ENCODE assay signal across 1 cellular context in the genomic region with DNA sequence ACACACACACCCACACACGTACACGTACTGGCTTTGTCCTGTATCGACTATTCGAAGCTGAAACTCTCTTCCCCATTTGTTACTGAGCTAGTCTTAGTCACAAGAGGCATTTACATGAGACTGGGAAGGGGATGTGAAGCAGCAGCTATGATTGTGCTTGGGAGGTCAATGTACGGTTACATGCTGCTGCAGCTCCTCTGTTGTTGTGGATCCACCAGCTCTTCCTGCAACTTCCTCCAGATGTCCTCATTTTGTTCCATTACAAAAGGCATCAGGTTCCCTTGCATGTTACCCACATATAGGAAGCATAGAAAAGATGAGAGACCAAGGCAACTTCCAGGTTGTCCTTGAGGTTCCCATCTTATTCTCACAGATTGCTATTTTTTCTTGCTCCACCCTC.
TF ChIP-seq lines count a peak whose summit lies in the region.

No MANE protein-coding gene starts in this region.

TF ChIP-seq in HCT116, 20 proteins besides CTCF, POLR2A, EP300 and RAD21:
- TF ChIP-seq EZH2 (IDR thresholded peaks at IDR 0.05) (no peak), FOSL1 (IDR thresholded peaks at IDR 0.05; ENCODE audit: low read depth) (no peak), SRF (IDR thresholded peaks at IDR 0.05; ENCODE audit: low read depth) (no peak), EZH2phosphoT487 (IDR thresholded peaks at IDR 0.05; ENCODE audit: borderline replicate concordance) (no peak), POLR2AphosphoS5 (IDR thresholded peaks at IDR 0.05; ENCODE audit: low read depth, low read length) (no peak)
- TF ChIP-seq, protein P1, sequence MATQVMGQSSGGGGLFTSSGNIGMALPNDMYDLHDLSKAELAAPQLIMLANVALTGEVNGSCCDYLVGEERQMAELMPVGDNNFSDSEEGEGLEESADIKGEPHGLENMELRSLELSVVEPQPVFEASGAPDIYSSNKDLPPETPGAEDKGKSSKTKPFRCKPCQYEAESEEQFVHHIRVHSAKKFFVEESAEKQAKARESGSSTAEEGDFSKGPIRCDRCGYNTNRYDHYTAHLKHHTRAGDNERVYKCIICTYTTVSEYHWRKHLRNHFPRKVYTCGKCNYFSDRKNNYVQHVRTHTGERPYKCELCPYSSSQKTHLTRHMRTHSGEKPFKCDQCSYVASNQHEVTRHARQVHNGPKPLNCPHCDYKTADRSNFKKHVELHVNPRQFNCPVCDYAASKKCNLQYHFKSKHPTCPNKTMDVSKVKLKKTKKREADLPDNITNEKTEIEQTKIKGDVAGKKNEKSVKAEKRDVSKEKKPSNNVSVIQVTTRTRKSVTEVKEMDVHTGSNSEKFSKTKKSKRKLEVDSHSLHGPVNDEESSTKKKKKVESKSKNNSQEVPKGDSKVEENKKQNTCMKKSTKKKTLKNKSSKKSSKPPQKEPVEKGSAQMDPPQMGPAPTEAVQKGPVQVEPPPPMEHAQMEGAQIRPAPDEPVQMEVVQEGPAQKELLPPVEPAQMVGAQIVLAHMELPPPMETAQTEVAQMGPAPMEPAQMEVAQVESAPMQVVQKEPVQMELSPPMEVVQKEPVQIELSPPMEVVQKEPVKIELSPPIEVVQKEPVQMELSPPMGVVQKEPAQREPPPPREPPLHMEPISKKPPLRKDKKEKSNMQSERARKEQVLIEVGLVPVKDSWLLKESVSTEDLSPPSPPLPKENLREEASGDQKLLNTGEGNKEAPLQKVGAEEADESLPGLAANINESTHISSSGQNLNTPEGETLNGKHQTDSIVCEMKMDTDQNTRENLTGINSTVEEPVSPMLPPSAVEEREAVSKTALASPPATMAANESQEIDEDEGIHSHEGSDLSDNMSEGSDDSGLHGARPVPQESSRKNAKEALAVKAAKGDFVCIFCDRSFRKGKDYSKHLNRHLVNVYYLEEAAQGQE (IDR thresholded peaks at IDR 0.05; ENCODE audit: low read depth), result no peak
